Comparison of ENCODE assay signal across 29 cellular contexts in the genomic region with DNA sequence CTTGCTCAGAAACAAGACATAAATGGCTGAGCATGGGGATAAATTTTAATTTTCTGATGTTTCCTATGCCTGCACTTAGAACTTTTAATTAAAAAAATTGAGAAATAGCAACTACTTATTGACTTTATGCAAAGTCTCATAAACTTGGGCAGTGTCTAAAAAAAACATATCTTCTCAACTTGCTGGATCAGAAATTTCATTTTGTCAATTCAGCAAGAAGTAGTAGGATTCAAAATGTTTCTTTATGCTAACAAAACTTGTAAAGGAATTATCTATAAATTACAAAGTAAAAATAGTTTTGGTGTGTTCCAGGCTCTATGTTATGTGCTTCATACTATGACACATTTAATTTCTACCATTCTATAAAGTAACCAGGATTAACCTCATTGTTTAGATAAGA.
"Had no signal": no experiment of that assay in that cellular context is flagged by ENCODE, and none has a peak within 500 bp of the region (broad histone marks: within the 10 kb centered on the region; RNA-seq: fewer than 3 reads in every experiment).

No MANE protein-coding gene starts in this region.

- H3K27ac Mint-ChIP-seq: stimulated activated effector memory CD8-positive, alpha-beta T cell treated with anti-CD3 and anti-CD28 coated beads, Interleukin-12 subunit alpha, Interleukin-12 subunit beta, amount 100 ng/mL, for 72 hours; stimulated activated memory B cell treated with anti-CD40 and anti-IgM and Interleukin-4, amounts not matched to agents 10 μg/mL and 1 μg/mL and 100 μg/mL, for 72 hours; stimulated activated naive B cell treated with anti-CD40 and anti-IgM and Interleukin-4, amounts not matched to agents 10 μg/mL and 1 μg/mL and 100 μg/mL, for 72 hours; stimulated activated naive CD8-positive, alpha-beta T cell treated with anti-CD3 and anti-CD28 coated beads, Interleukin-15, amount 100 ng/mL, for 72 hours; stimulated activated naive CD8-positive, alpha-beta T cell treated with anti-CD3 and anti-CD28 coated beads, Interleukin-15, Interleukin-2, amounts not matched to agents 100 ng/mL and 50 ng/mL, for 24 hours; type B pancreatic cell had no signal

- H3K4me1 Mint-ChIP-seq: stimulated activated effector memory CD8-positive, alpha-beta T cell treated with anti-CD3 and anti-CD28 coated beads, Interleukin-12 subunit alpha, Interleukin-12 subunit beta, amount 100 ng/mL, for 72 hours; stimulated activated memory B cell treated with anti-CD40 and anti-IgM and Interleukin-4, amounts not matched to agents 10 μg/mL and 1 μg/mL and 100 μg/mL, for 72 hours; stimulated activated naive B cell treated with anti-CD40 and anti-IgM and Interleukin-4, amounts not matched to agents 10 μg/mL and 1 μg/mL and 100 μg/mL, for 72 hours; stimulated activated naive CD8-positive, alpha-beta T cell treated with anti-CD3 and anti-CD28 coated beads, Interleukin-15, amount 100 ng/mL, for 72 hours had no signal

- ATAC-seq: stimulated activated effector memory CD8-positive, alpha-beta T cell treated with anti-CD3 and anti-CD28 coated beads, Interleukin-12 subunit alpha, Interleukin-12 subunit beta, amount 100 ng/mL, for 72 hours; stimulated activated memory B cell treated with anti-CD40 and anti-IgM and Interleukin-4, amounts not matched to agents 10 μg/mL and 1 μg/mL and 100 μg/mL, for 72 hours; stimulated activated naive B cell treated with anti-CD40 and anti-IgM and Interleukin-4, amounts not matched to agents 10 μg/mL and 1 μg/mL and 100 μg/mL, for 72 hours; stimulated activated naive CD8-positive, alpha-beta T cell treated with anti-CD3 and anti-CD28 coated beads, Interleukin-15, amount 100 ng/mL, for 72 hours; stimulated activated naive CD8-positive, alpha-beta T cell treated with anti-CD3 and anti-CD28 coated beads, Interleukin-15, Interleukin-2, amounts not matched to agents 100 U/mL and 50 U/mL, for 24 hours; upper lobe of right lung had no signal

- H3K27ac ChIP-seq: stomach, suprapubic skin, testis, thoracic aorta, thyroid gland, tibial artery, tibial nerve, transverse colon, upper lobe of left lung, upper lobe of right lung, uterus, vagina had no signal

- H3K27me3 ChIP-seq: stomach, suprapubic skin, testis, thyroid gland, tibial artery, tibial nerve, transverse colon, upper lobe of left lung, upper lobe of right lung, uterus, vagina had no signal

- H3K9me3 ChIP-seq: suprapubic skin, testis, thoracic aorta, thyroid gland, tibial artery, transverse colon, upper lobe of left lung, upper lobe of right lung, uterus, vagina had no signal

- H3K36me3 Mint-ChIP-seq: stimulated activated effector memory CD8-positive, alpha-beta T cell treated with anti-CD3 and anti-CD28 coated beads, Interleukin-12 subunit alpha, Interleukin-12 subunit beta, amount 100 ng/mL, for 72 hours; stimulated activated memory B cell treated with anti-CD40 and anti-IgM and Interleukin-4, amounts not matched to agents 10 μg/mL and 1 μg/mL and 100 μg/mL, for 72 hours; stimulated activated naive B cell treated with anti-CD40 and anti-IgM and Interleukin-4, amounts not matched to agents 10 μg/mL and 1 μg/mL and 100 μg/mL, for 72 hours; type B pancreatic cell had no signal

- H3K4me3 Mint-ChIP-seq: stimulated activated effector memory CD8-positive, alpha-beta T cell treated with anti-CD3 and anti-CD28 coated beads, Interleukin-12 subunit alpha, Interleukin-12 subunit beta, amount 100 ng/mL, for 72 hours; stimulated activated memory B cell treated with anti-CD40 and anti-IgM and Interleukin-4, amounts not matched to agents 10 μg/mL and 1 μg/mL and 100 μg/mL, for 72 hours; stimulated activated naive B cell treated with anti-CD40 and anti-IgM and Interleukin-4, amounts not matched to agents 10 μg/mL and 1 μg/mL and 100 μg/mL, for 72 hours; stimulated activated naive CD8-positive, alpha-beta T cell treated with anti-CD3 and anti-CD28 coated beads, Interleukin-15, amount 100 ng/mL, for 72 hours; stimulated activated naive CD8-positive, alpha-beta T cell treated with anti-CD3 and anti-CD28 coated beads, Interleukin-15, Interleukin-2, amounts not matched to agents 100 ng/mL and 50 ng/mL, for 24 hours; type B pancreatic cell had no signal

- H3K4me1 ChIP-seq: stomach, suprapubic skin, testis, thyroid gland, tibial artery, tibial nerve, transverse colon, upper lobe of left lung, upper lobe of right lung, uterus, vagina had no signal

- H3K36me3 ChIP-seq: stomach, suprapubic skin, thoracic aorta, thyroid gland, tibial artery, tibial nerve, transverse colon, upper lobe of left lung, upper lobe of right lung, uterus, vagina had no signal

- H3K9me3 Mint-ChIP-seq: stimulated activated naive CD8-positive, alpha-beta T cell treated with anti-CD3 and anti-CD28 coated beads, Interleukin-15, Interleukin-2, amounts not matched to agents 100 ng/mL and 50 ng/mL, for 24 hours; type B pancreatic cell had no signal

- FAIRE-seq: urothelium cell line had no signal

- H3K4me3 ChIP-seq: stomach, suprapubic skin, testis, thoracic aorta, thyroid gland, tibial artery, tibial nerve, transverse colon, upper lobe of left lung, upper lobe of right lung, uterus, vagina had no signal

- DNase-seq: stimulated activated CD4-positive, alpha-beta T cell treated with anti-CD3 and anti-CD28 coated beads, Interleukin-2, amount 100 ng/mL, for 48 hours; stimulated activated CD4-positive, alpha-beta T cell treated with anti-CD3 and anti-CD28 coated beads, Interleukin-4, amount 100 ng/mL, for 1 hour; stimulated activated CD4-positive, alpha-beta T cell treated with anti-CD3 and anti-CD28 coated beads, Interleukin-4, amount 100 ng/mL, for 24 hours; stimulated activated CD4-positive, alpha-beta T cell treated with anti-CD3 and anti-CD28 coated beads, Interleukin-4, amount 100 ng/mL, for 4 hours; stimulated activated CD8-positive, alpha-beta memory T cell treated with anti-CD3 and anti-CD28 coated beads, Interleukin-4, amount 100 ng/mL, for 48 hours; stimulated activated naive B cell treated with anti-CD40 and anti-IgM and Interleukin-4, amounts not matched to agents 10 μg/mL and 1 μg/mL and 100 μg/mL, for 72 hours; stimulated activated naive CD4-positive, alpha-beta T cell; stimulated activated naive CD4-positive, alpha-beta T cell treated with Interleukin-2 at 50 U/mL for 16 hours; stimulated activated naive CD8-positive, alpha-beta T cell treated with anti-CD3 and anti-CD28 coated beads, Interleukin-15, amount 100 ng/mL, for 72 hours; stimulated activated naive CD8-positive, alpha-beta T cell treated with anti-CD3 and anti-CD28 coated beads, Interleukin-15, Interleukin-2, amounts not matched to agents 100 U/mL and 50 U/mL, for 24 hours; stomach; substantia nigra; testis; thyroid gland; tibial artery; transverse colon; trophoblast cell; upper lobe of left lung; upper lobe of right lung; uterus had no signal

- H3K27me3 Mint-ChIP-seq: stimulated activated memory B cell treated with anti-CD40 and anti-IgM and Interleukin-4, amounts not matched to agents 10 μg/mL and 1 μg/mL and 100 μg/mL, for 72 hours; stimulated activated naive B cell treated with anti-CD40 and anti-IgM and Interleukin-4, amounts not matched to agents 10 μg/mL and 1 μg/mL and 100 μg/mL, for 72 hours; stimulated activated naive CD8-positive, alpha-beta T cell treated with anti-CD3 and anti-CD28 coated beads, Interleukin-15, amount 100 ng/mL, for 72 hours; stimulated activated naive CD8-positive, alpha-beta T cell treated with anti-CD3 and anti-CD28 coated beads, Interleukin-15, Interleukin-2, amounts not matched to agents 100 ng/mL and 50 ng/mL, for 24 hours had no signal
